ENCODE assay signal across 1 cellular context in the genomic region with DNA sequence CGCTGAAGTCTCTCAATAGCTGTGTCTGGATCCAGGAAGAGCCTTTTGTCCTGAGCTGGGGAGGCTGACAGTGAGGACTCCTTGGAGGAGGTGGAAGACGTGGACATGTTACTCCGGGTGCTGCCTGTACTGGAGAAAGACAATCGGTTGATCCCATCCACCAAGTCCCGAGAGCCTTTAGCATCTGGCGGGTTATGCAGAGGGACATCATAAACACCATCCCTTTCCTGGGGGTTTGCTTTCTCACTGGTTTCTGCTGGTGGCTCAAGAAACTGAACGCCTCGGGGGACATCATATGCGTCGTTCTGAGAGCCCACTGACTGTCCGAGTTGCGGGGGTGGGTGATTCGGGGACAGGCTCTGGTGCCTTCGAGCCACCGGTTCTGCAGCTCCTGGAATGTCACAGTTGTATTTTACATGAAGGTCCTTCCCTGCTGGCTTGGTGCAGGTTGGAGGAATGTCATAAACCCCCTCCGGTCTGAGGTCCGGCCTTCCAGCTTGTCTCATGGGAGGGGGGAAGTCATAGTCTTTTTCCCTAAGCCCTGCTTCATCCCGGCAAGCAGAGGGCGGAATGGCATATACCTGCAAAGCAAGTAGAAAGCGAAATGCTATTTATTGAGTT.
TF ChIP-seq lines count a peak whose summit lies in the region.

No MANE protein-coding gene starts in this region.

TF ChIP-seq in H1, 55 proteins besides CTCF, POLR2A, EP300 and RAD21:
- no peak for TF ChIP-seq ATF3 (IDR thresholded peaks at IDR 0.05; ENCODE audit: insufficient read depth, low read depth, low read length)
- TF ChIP-seq PHF8 (conservative IDR thresholded peaks at IDR 0.05; ENCODE audit: low read depth, low read length), result no peak
- no peak for TF ChIP-seq CBX5 (IDR thresholded peaks at IDR 0.05; ENCODE audit: low read depth, low read length)
- no peak for TF ChIP-seq BACH1 (IDR thresholded peaks at IDR 0.05; ENCODE audit: low read length)
